ENCODE assay signal across 10 cellular contexts in genomic region chr2:96342085-96342484, GRCh38. TPM values are rescaled to one million over a fixed set of nuclear protein-coding genes. Genes with fewer than 3 reads are reported as not detected.
DNase-seq lines count a peak whose midpoint lies in the region; ATAC-seq, FAIRE-seq and TF ChIP-seq lines count a peak whose summit lies in the region.
"Had no signal": no experiment of that assay in that cellular context is flagged by ENCODE, and none has a peak within 500 bp of the region (broad histone marks: within the 10 kb centered on the region; RNA-seq: fewer than 3 reads in every experiment).

No MANE protein-coding gene starts in this region.

- no peak overlapping the region for H3K4me3 ChIP-seq in HepG2 (replicated peaks in 1 of 3; ENCODE audit: insufficient read depth in 1 of 3, low read depth in 2 of 3, low read length in 3 of 3)

- TF ChIP-seq EP300 in HepG2 (IDR thresholded peaks at IDR 0.05; ENCODE audit: low read depth in 2 of 2, low read length in 2 of 2) (no peak), HepG2 (CRISPR knock-in tag; IDR thresholded peaks at IDR 0.05; ENCODE audit: borderline replicate concordance) (no peak)

- TF ChIP-seq POLR2A in HepG2 (IDR thresholded peaks at IDR 0.05; ENCODE audit: insufficient read depth in 1 of 2, low read depth in 2 of 2, low read length in 2 of 2), result no peak
- no peak for TF ChIP-seq POLR2A in GM12891 (IDR thresholded peaks at IDR 0.05; ENCODE audit: low read depth, low read length)

- POLR2A ChIA-PET in HepG2 (lab: Yijun Ruan, JAX), result interaction anchor here (2.3 kb wide), 1 partner anchor 37 kb away, joined by 6 read pairs; the partner anchor contains the start of gene SNRNP200

- peak; percentile 36 for DNase-seq in COLO668 (lab: John Stamatoyannopoulos, UW; ENCODE audit: unreplicated experiment)
- peak; percentile 21 for DNase-seq in HT1080 (ENCODE audit: low read depth)
- peak; percentile 24 for DNase-seq in activated T-helper 1 cell treated with anti-CD3 and anti-CD28 coated beads, Interleukin-12 subunit alpha, Interleukin-12 subunit beta, Interleukin-2, Interleukin-4 antibody, amounts not matched to agents 30 ng/mL and 10 ng/mL and 1 ng/mL, durations not matched to agents 14 hours and 24 hours and 36 hours (ENCODE audit: low spot score)
- peak; percentile 67 for DNase-seq in HepG2 (ENCODE audit: low spot score)
- DNase-seq in GM12891 (ENCODE audit: insufficient read length, low spot score), result no peak
- no peak for DNase-seq in G401 (ENCODE audit: low spot score)
- DNase-seq: naive B cell had no signal

- peaks cover 63% of the 10 kb centered on the region for H3K36me3 Mint-ChIP-seq in activated T-helper 1 cell treated with anti-CD3 and anti-CD28 coated beads, Interleukin-12 subunit alpha, Interleukin-12 subunit beta, Interleukin-2, Interleukin-4 antibody, amounts not matched to agents 30 ng/mL and 10 ng/mL and 1 ng/mL, durations not matched to agents 14 hours and 24 hours and 36 hours (ENCODE audit: low read depth)
- H3K36me3 Mint-ChIP-seq: activated naive CD4-positive, alpha-beta T cell treated with anti-CD3 and anti-CD28 coated beads, Interleukin-2, amount 50 U/mL, for 24 hours; naive B cell had no signal

- no peak overlapping the region for H3K9ac ChIP-seq in HepG2 (ENCODE audit: insufficient read depth, low read depth, low read length)

- no peaks in the 10 kb centered on the region for H4K20me1 ChIP-seq in HepG2 (ENCODE audit: insufficient read depth, low read length)

- no TSS peak for BruUV-seq in HepG2 (replicated peaks; lab: Mats Ljungman, UMichigan)

- no peaks in the 10 kb centered on the region for H3K27me3 Mint-ChIP-seq in activated T-helper 1 cell treated with anti-CD3 and anti-CD28 coated beads, Interleukin-12 subunit alpha, Interleukin-12 subunit beta, Interleukin-2, Interleukin-4 antibody, amounts not matched to agents 30 ng/mL and 10 ng/mL and 1 ng/mL, durations not matched to agents 14 hours and 24 hours and 36 hours (ENCODE audit: insufficient read depth)
- H3K27me3 Mint-ChIP-seq: activated naive CD4-positive, alpha-beta T cell treated with anti-CD3 and anti-CD28 coated beads, Interleukin-2, amount 50 U/mL, for 24 hours; naive B cell had no signal

- FAIRE-seq in HepG2 (lab: Jason Lieb, UNC) (peak; percentile 26), GM12891 (lab: Jason Lieb, UNC) (no peak)

- H2AFZ ChIP-seq in HepG2 (ENCODE audit: low read length), result no peak overlapping the region

- no peak for TF ChIP-seq CTCF in HepG2 (CRISPR knock-in tag; IDR thresholded peaks at IDR 0.05)

- CTCF ChIA-PET in HepG2 (lab: Yijun Ruan, JAX; ENCODE audit: low intra/inter-chr PET ratio, low total read pairs), result no interaction called here

- H3K4me2 ChIP-seq in HepG2 (ENCODE audit: low read depth, low read length), result no peak overlapping the region

- no peaks in the 10 kb centered on the region for H3K9me3 ChIP-seq in HepG2 (ENCODE audit: low read length)

- peaks cover 27% of the 10 kb centered on the region for H3K4me1 ChIP-seq in HepG2 (ENCODE audit: insufficient read depth, low read length)

- no peak for TF ChIP-seq RAD21 in HepG2 (CRISPR knock-in tag; IDR thresholded peaks at IDR 0.05)

- H3K4me3 Mint-ChIP-seq in activated T-helper 1 cell treated with anti-CD3 and anti-CD28 coated beads, Interleukin-12 subunit alpha, Interleukin-12 subunit beta, Interleukin-2, Interleukin-4 antibody, amounts not matched to agents 30 ng/mL and 10 ng/mL and 1 ng/mL, durations not matched to agents 14 hours and 24 hours and 36 hours, result peak overlapping the region; percentile 46
- H3K4me3 Mint-ChIP-seq: activated naive CD4-positive, alpha-beta T cell treated with anti-CD3 and anti-CD28 coated beads, Interleukin-2, amount 50 U/mL, for 24 hours; naive B cell had no signal

- H3K27ac ChIP-seq in HepG2 (ENCODE audit: extremely low read length, insufficient read depth, low read length), result no peak overlapping the region

- WGBS in HepG2 (ENCODE audit: low lambda C conversion rate), result 80% methylated on average over 6 of the region's 6 CpGs

- peaks cover 25 to 61% of the 10 kb centered on the region in 2 experiments for H3K36me3 ChIP-seq in HepG2 (replicated peaks in 1 of 2; ENCODE audit: control insufficient read depth in 1 of 2, insufficient read depth in 2 of 2, low read length in 2 of 2)

- H3K27me3 ChIP-seq in HepG2 (ENCODE audit: control insufficient read depth in 1 of 2, insufficient read depth in 2 of 2, low read length in 2 of 2), result no peaks in the 10 kb centered on the region

- H3K4me1 Mint-ChIP-seq in activated T-helper 1 cell treated with anti-CD3 and anti-CD28 coated beads, Interleukin-12 subunit alpha, Interleukin-12 subunit beta, Interleukin-2, Interleukin-4 antibody, amounts not matched to agents 30 ng/mL and 10 ng/mL and 1 ng/mL, durations not matched to agents 14 hours and 24 hours and 36 hours (ENCODE audit: low read depth), result peaks cover 53% of the 10 kb centered on the region
- H3K4me1 Mint-ChIP-seq: activated naive CD4-positive, alpha-beta T cell treated with anti-CD3 and anti-CD28 coated beads, Interleukin-2, amount 50 U/mL, for 24 hours had no signal

- H3K79me2 ChIP-seq in HepG2 (ENCODE audit: insufficient read depth, low read length), result peaks cover 33% of the 10 kb centered on the region

- peak overlapping the region; percentile 84 for H3K27ac Mint-ChIP-seq in activated T-helper 1 cell treated with anti-CD3 and anti-CD28 coated beads, Interleukin-12 subunit alpha, Interleukin-12 subunit beta, Interleukin-2, Interleukin-4 antibody, amounts not matched to agents 30 ng/mL and 10 ng/mL and 1 ng/mL, durations not matched to agents 14 hours and 24 hours and 36 hours
- H3K27ac Mint-ChIP-seq: activated naive CD4-positive, alpha-beta T cell treated with anti-CD3 and anti-CD28 coated beads, Interleukin-2, amount 50 U/mL, for 24 hours had no signal

- intact Hi-C loops in activated T-helper 1 cell treated with anti-CD3 and anti-CD28 coated beads, Interleukin-12 subunit alpha, Interleukin-12 subunit beta, Interleukin-2, Interleukin-4 antibody, amounts not matched to agents 30 ng/mL and 10 ng/mL and 1 ng/mL, durations not matched to agents 14 hours and 24 hours and 36 hours (cut with micrococcal nuclease), result no loop called here
- intact Hi-C loops in HepG2 (cut with micrococcal nuclease; ENCODE audit: unreplicated experiment), result no loop called here

- peak; percentile 62 for ATAC-seq in HepG2
- no peak for ATAC-seq in HG02981 (IDR thresholded peaks at IDR 0.05; ENCODE audit: unreplicated experiment)
- ATAC-seq in GM21825 (IDR thresholded peaks at IDR 0.05; ENCODE audit: unreplicated experiment), result no peak

- in situ Hi-C loops in HepG2 (cut with HindIII; ENCODE audit: extremely low pct_ligation_motif_present, low pct_unique_long_range_greater_than_20kb), result no loop called here
- in situ Hi-C loops in G401 (cut with HindIII; ENCODE audit: low sequenced_read_pairs), result no loop called here

- no peaks in the 10 kb centered on the region for H3K9me3 Mint-ChIP-seq in activated T-helper 1 cell treated with anti-CD3 and anti-CD28 coated beads, Interleukin-12 subunit alpha, Interleukin-12 subunit beta, Interleukin-2, Interleukin-4 antibody, amounts not matched to agents 30 ng/mL and 10 ng/mL and 1 ng/mL, durations not matched to agents 14 hours and 24 hours and 36 hours
- H3K9me3 Mint-ChIP-seq: activated naive CD4-positive, alpha-beta T cell treated with anti-CD3 and anti-CD28 coated beads, Interleukin-2, amount 50 U/mL, for 24 hours; naive B cell had no signal

RNA-seq across cellular contexts. Expression of gene NCAPH, which starts 6.5 kb away (rescaled TPM):
- 32.3 and 43.4 TPM in 2 replicates for total RNA-seq in HT1080 (2014; rRNA removed; shearing (Covaris generic))
- 20.3 and 24.5 TPM in 2 replicates for polyA plus RNA-seq in HT1080 (2015; cell fraction: cytosol; rRNA removed)
- 34.2 and 37.7 TPM in 2 replicates for polyA plus RNA-seq in HT1080 (2015; cell fraction: nucleus; rRNA removed)
- 64.7 and 69.7 TPM in 2 replicates for total RNA-seq in activated T-helper 1 cell treated with anti-CD3 and anti-CD28 coated beads, Interleukin-12 subunit alpha, Interleukin-12 subunit beta, Interleukin-2, Interleukin-4 antibody, amounts not matched to agents 30 ng/mL and 10 ng/mL and 1 ng/mL, durations not matched to agents 14 hours and 24 hours and 36 hours
- 48.8 and 66.9 TPM in 2 replicates for total RNA-seq in HepG2 (2016; rRNA removed; fragmentation: Illumina TruSeq; extraction: Trizol)
- 17.2 and 17.9 TPM in 2 replicates for total RNA-seq in HepG2 (2016; cell fraction: cytosol; rRNA removed; fragmentation: Illumina TruSeq; extraction: Trizol; ENCODE audit: low read depth)
- 51.2 and 65.6 TPM in 2 replicates for total RNA-seq in HepG2 (2016; cell fraction: insoluble cytoplasmic fraction; rRNA removed; fragmentation: Illumina TruSeq; extraction: Trizol)
- 23.8 and 28.9 TPM in 2 replicates for total RNA-seq in HepG2 (2016; cell fraction: membrane; rRNA removed; fragmentation: Illumina TruSeq; extraction: Trizol)
- 27.0 and 29.9 TPM in 2 replicates for total RNA-seq in HepG2 (2016; cell fraction: nucleus; rRNA removed; fragmentation: Illumina TruSeq; extraction: Trizol)
- polyA plus RNA-seq in HepG2 (2011; rRNA removed), result 13.5 and 22.8 TPM in 2 replicates
- 15.0 and 23.3 TPM in 2 replicates for polyA plus RNA-seq in HepG2 (2011; cell fraction: cytosol; rRNA removed)
- polyA plus RNA-seq in HepG2 (2011; cell fraction: nucleus; rRNA removed), result 9.2 and 13.0 TPM in 2 replicates
- 7.8 and 19.4 TPM in 2 replicates for polyA plus RNA-seq in HepG2 (2012)
- 3.3 and 5.6 TPM in 2 replicates for polyA plus RNA-seq in HepG2 (2016; cell fraction: cytosol; fragmentation: Illumina TruSeq; extraction: Trizol; ENCODE audit: low read depth)
- polyA plus RNA-seq in HepG2 (2016; cell fraction: insoluble cytoplasmic fraction; fragmentation: Illumina TruSeq; extraction: Trizol; ENCODE audit: low read depth), result 62.0 and 66.5 TPM in 2 replicates
- 9.1 and 10.8 TPM in 2 replicates for polyA plus RNA-seq in HepG2 (2016; cell fraction: membrane; fragmentation: Illumina TruSeq; extraction: Trizol; ENCODE audit: low read depth)
- 35.6 and 38.5 TPM in 2 replicates for polyA plus RNA-seq in HepG2 (2016; cell fraction: nucleus; fragmentation: Illumina TruSeq; extraction: Trizol; ENCODE audit: insufficient read depth, low read depth)
- polyA minus RNA-seq in HepG2 (2011; rRNA and poly(A)+ RNA removed; ENCODE audit: low replicate concordance), result 29.4 and 107 TPM in 2 replicates
- 12.9 and 17.8 TPM in 2 replicates for polyA minus RNA-seq in HepG2 (2011; cell fraction: cytosol; rRNA and poly(A)+ RNA removed)
- 9.4 and 16.4 TPM in 2 replicates for polyA minus RNA-seq in HepG2 (2011; cell fraction: nucleus; rRNA and poly(A)+ RNA removed)
- 24.9 TPM for polyA plus RNA-seq in GM12891 (2012; ENCODE audit: low read depth, missing spikeins)
- total RNA-seq in G401 (2014; rRNA removed; shearing (Covaris generic)), result 55.2 and 56.8 TPM in 2 replicates

RNA-seq across cellular contexts. Expression of gene ITPRIPL1, which starts 17.0 kb away (rescaled TPM):
- 0.23 and 0.73 TPM in 2 replicates for total RNA-seq in HT1080 (2014; rRNA removed; shearing (Covaris generic))
- 0.05 and 0.06 TPM in 2 replicates for polyA plus RNA-seq in HT1080 (2015; cell fraction: cytosol; rRNA removed)
- 0.11 TPM in 1 of 2 replicates, not detected in the other for polyA plus RNA-seq in HT1080 (2015; cell fraction: nucleus; rRNA removed)
- total RNA-seq in activated T-helper 1 cell treated with anti-CD3 and anti-CD28 coated beads, Interleukin-12 subunit alpha, Interleukin-12 subunit beta, Interleukin-2, Interleukin-4 antibody, amounts not matched to agents 30 ng/mL and 10 ng/mL and 1 ng/mL, durations not matched to agents 14 hours and 24 hours and 36 hours, result 52.1 and 54.5 TPM in 2 replicates
- total RNA-seq in HepG2 (2016; rRNA removed; fragmentation: Illumina TruSeq; extraction: Trizol), result 8.7 and 11.7 TPM in 2 replicates
- 1.8 TPM in 2 replicates for total RNA-seq in HepG2 (2016; cell fraction: cytosol; rRNA removed; fragmentation: Illumina TruSeq; extraction: Trizol; ENCODE audit: low read depth)
- total RNA-seq in HepG2 (2016; cell fraction: insoluble cytoplasmic fraction; rRNA removed; fragmentation: Illumina TruSeq; extraction: Trizol), result 9.0 and 10.8 TPM in 2 replicates
- 6.8 and 7.2 TPM in 2 replicates for total RNA-seq in HepG2 (2016; cell fraction: membrane; rRNA removed; fragmentation: Illumina TruSeq; extraction: Trizol)
- 7.6 and 9.0 TPM in 2 replicates for total RNA-seq in HepG2 (2016; cell fraction: nucleus; rRNA removed; fragmentation: Illumina TruSeq; extraction: Trizol)
- 4.3 and 6.3 TPM in 2 replicates for polyA plus RNA-seq in HepG2 (2011; rRNA removed)
- polyA plus RNA-seq in HepG2 (2011; cell fraction: cytosol; rRNA removed), result 5.1 and 5.4 TPM in 2 replicates
- polyA plus RNA-seq in HepG2 (2011; cell fraction: nucleus; rRNA removed), result 4.6 and 5.3 TPM in 2 replicates
- polyA plus RNA-seq in HepG2 (2012), result 7.4 and 9.8 TPM in 2 replicates
- polyA plus RNA-seq in HepG2 (2016; cell fraction: cytosol; fragmentation: Illumina TruSeq; extraction: Trizol; ENCODE audit: low read depth), result 1.3 and 2.7 TPM in 2 replicates
- polyA plus RNA-seq in HepG2 (2016; cell fraction: insoluble cytoplasmic fraction; fragmentation: Illumina TruSeq; extraction: Trizol; ENCODE audit: low read depth), result 6.6 and 6.7 TPM in 2 replicates
- polyA plus RNA-seq in HepG2 (2016; cell fraction: membrane; fragmentation: Illumina TruSeq; extraction: Trizol; ENCODE audit: low read depth), result 2.8 and 3.9 TPM in 2 replicates
- polyA plus RNA-seq in HepG2 (2016; cell fraction: nucleus; fragmentation: Illumina TruSeq; extraction: Trizol; ENCODE audit: insufficient read depth, low read depth), result 11.2 and 11.5 TPM in 2 replicates
- polyA minus RNA-seq in HepG2 (2011; rRNA and poly(A)+ RNA removed; ENCODE audit: low replicate concordance), result 0.16 and 9.3 TPM in 2 replicates
- 3.9 and 4.1 TPM in 2 replicates for polyA minus RNA-seq in HepG2 (2011; cell fraction: cytosol; rRNA and poly(A)+ RNA removed)
- polyA minus RNA-seq in HepG2 (2011; cell fraction: nucleus; rRNA and poly(A)+ RNA removed), result 2.7 TPM in 2 replicates
- polyA plus RNA-seq in GM12891 (2012; ENCODE audit: low read depth, missing spikeins), result 8.2 TPM
- 26.8 and 32.3 TPM in 2 replicates for total RNA-seq in G401 (2014; rRNA removed; shearing (Covaris generic))

RNA-seq across cellular contexts. Expression of gene SNRNP200, which starts 36.7 kb away (rescaled TPM):
- total RNA-seq in HT1080 (2014; rRNA removed; shearing (Covaris generic)), result 28.8 and 31.9 TPM in 2 replicates
- 48.9 and 56.7 TPM in 2 replicates for polyA plus RNA-seq in HT1080 (2015; cell fraction: cytosol; rRNA removed)
- 207 and 228 TPM in 2 replicates for polyA plus RNA-seq in HT1080 (2015; cell fraction: nucleus; rRNA removed)
- 192 and 196 TPM in 2 replicates for total RNA-seq in activated T-helper 1 cell treated with anti-CD3 and anti-CD28 coated beads, Interleukin-12 subunit alpha, Interleukin-12 subunit beta, Interleukin-2, Interleukin-4 antibody, amounts not matched to agents 30 ng/mL and 10 ng/mL and 1 ng/mL, durations not matched to agents 14 hours and 24 hours and 36 hours
- 99.0 and 163 TPM in 2 replicates for total RNA-seq in HepG2 (2016; rRNA removed; fragmentation: Illumina TruSeq; extraction: Trizol)
- 47.2 and 52.9 TPM in 2 replicates for total RNA-seq in HepG2 (2016; cell fraction: cytosol; rRNA removed; fragmentation: Illumina TruSeq; extraction: Trizol; ENCODE audit: low read depth)
- total RNA-seq in HepG2 (2016; cell fraction: insoluble cytoplasmic fraction; rRNA removed; fragmentation: Illumina TruSeq; extraction: Trizol), result 96.1 and 157 TPM in 2 replicates
- total RNA-seq in HepG2 (2016; cell fraction: membrane; rRNA removed; fragmentation: Illumina TruSeq; extraction: Trizol), result 38.5 and 38.9 TPM in 2 replicates
- 100 and 111 TPM in 2 replicates for total RNA-seq in HepG2 (2016; cell fraction: nucleus; rRNA removed; fragmentation: Illumina TruSeq; extraction: Trizol)
- polyA plus RNA-seq in HepG2 (2011; rRNA removed), result 228 and 232 TPM in 2 replicates
- polyA plus RNA-seq in HepG2 (2011; cell fraction: cytosol; rRNA removed), result 208 and 241 TPM in 2 replicates
- polyA plus RNA-seq in HepG2 (2011; cell fraction: nucleus; rRNA removed), result 356 and 374 TPM in 2 replicates
- 140 and 148 TPM in 2 replicates for polyA plus RNA-seq in HepG2 (2012)
- polyA plus RNA-seq in HepG2 (2016; cell fraction: cytosol; fragmentation: Illumina TruSeq; extraction: Trizol; ENCODE audit: low read depth), result 7.3 and 8.8 TPM in 2 replicates
- 181 and 193 TPM in 2 replicates for polyA plus RNA-seq in HepG2 (2016; cell fraction: insoluble cytoplasmic fraction; fragmentation: Illumina TruSeq; extraction: Trizol; ENCODE audit: low read depth)
- polyA plus RNA-seq in HepG2 (2016; cell fraction: membrane; fragmentation: Illumina TruSeq; extraction: Trizol; ENCODE audit: low read depth), result 14.0 and 16.1 TPM in 2 replicates
- 219 and 234 TPM in 2 replicates for polyA plus RNA-seq in HepG2 (2016; cell fraction: nucleus; fragmentation: Illumina TruSeq; extraction: Trizol; ENCODE audit: insufficient read depth, low read depth)
- 554 and 704 TPM in 2 replicates for polyA minus RNA-seq in HepG2 (2011; rRNA and poly(A)+ RNA removed; ENCODE audit: low replicate concordance)
- 179 and 186 TPM in 2 replicates for polyA minus RNA-seq in HepG2 (2011; cell fraction: cytosol; rRNA and poly(A)+ RNA removed)
- polyA minus RNA-seq in HepG2 (2011; cell fraction: nucleus; rRNA and poly(A)+ RNA removed), result 151 and 182 TPM in 2 replicates
- polyA plus RNA-seq in GM12891 (2012; ENCODE audit: low read depth, missing spikeins), result 92.6 TPM
- total RNA-seq in G401 (2014; rRNA removed; shearing (Covaris generic)), result 79.0 and 89.2 TPM in 2 replicates

Comparison
In these comparisons a context has a peak if more than half of its experiments do, and no peak if none do; other contexts are left out.
1. DNase-seq: peak in COLO668 (single experiment), HT1080 (single experiment), activated T-helper 1 cell treated with anti-CD3 and anti-CD28 coated beads, Interleukin-12 subunit alpha, Interleukin-12 subunit beta, Interleukin-2, Interleukin-4 antibody, amounts not matched to agents 30 ng/mL and 10 ng/mL and 1 ng/mL, durations not matched to agents 14 hours and 24 hours and 36 hours (single experiment) and HepG2 (single experiment); none in GM12891 (single experiment) and G401 (single experiment).